ENCODE assay signal across 1 cellular context in genomic region chr20:3081641-3082040, GRCh38.
TF ChIP-seq lines count a peak whose summit lies in the region.

No MANE protein-coding gene starts in this region.

TF ChIP-seq in endothelial cell of umbilical vein, 7 proteins besides CTCF, POLR2A, EP300 and RAD21:
- TF ChIP-seq MYC (IDR thresholded peaks at IDR 0.05; ENCODE audit: low read depth, low read length) (no peak), POLR2AphosphoS5 (IDR thresholded peaks at IDR 0.05; ENCODE audit: insufficient read depth, low read depth, low read length) (no peak), MAX (IDR thresholded peaks at IDR 0.05; ENCODE audit: insufficient read depth, insufficient read length) (no peak), EZH2 (IDR thresholded peaks at IDR 0.05; ENCODE audit: borderline replicate concordance, low read depth, low read length, severe bottlenecking) (peak; percentile 5), FOS (IDR thresholded peaks at IDR 0.05; ENCODE audit: borderline replicate concordance, insufficient read depth, low read length) (no peak), JUN (IDR thresholded peaks at IDR 0.05; ENCODE audit: borderline replicate concordance, insufficient read depth, insufficient read length, low read depth) (no peak)
